In the genomic region with DNA sequence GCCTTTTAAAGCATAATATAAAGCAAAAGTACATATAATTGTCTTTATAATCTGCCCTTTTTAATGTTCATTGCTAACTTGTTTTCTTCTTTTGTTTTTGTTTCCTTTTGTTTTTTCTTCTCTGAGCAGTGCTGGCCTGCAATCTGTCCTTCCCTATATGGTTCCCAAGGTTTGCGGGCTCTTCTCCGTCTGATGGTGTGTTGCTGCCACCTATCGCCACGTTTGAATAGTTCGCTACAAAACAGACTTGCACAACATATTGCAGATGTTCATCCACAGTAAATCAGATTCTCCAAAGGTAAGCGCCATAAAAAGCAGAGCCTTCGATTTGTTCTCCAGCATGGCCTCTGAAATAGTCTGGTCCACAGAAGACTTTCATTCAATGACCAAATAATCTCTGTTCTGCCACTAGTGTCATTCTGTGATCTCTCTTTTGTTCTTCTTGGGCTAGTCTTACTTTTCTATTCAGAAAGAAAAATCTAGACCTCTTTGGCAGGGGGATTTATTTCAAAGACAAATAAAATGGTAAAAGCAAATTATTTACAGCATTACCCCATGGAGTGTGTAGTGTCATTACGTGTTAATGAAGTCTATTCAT, we compare ENCODE assay signal across 8 cellular contexts. TPM values are rescaled to one million over a fixed set of nuclear protein-coding genes. Genes with fewer than 3 reads are reported as not detected.
A peak's percentile ranks its signal among the peaks of the same experiment; 100 is the strongest.
DNase-seq lines count a peak whose midpoint lies in the region; ATAC-seq and TF ChIP-seq lines count a peak whose summit lies in the region.

No MANE protein-coding gene starts in this region.

- H3K27ac ChIP-seq in GM23338 (ENCODE audit: low read depth) (no peak overlapping the region), Karpas-422 (ENCODE audit: low read length) (no peak overlapping the region), OCI-LY1 (ENCODE audit: low read depth, low read length, poor library complexity, severe bottlenecking) (no peak overlapping the region), trophoblast cell (ENCODE audit: low read depth, low read length) (no peak overlapping the region)

- H2BK5ac ChIP-seq in trophoblast cell (ENCODE audit: low read depth, low read length, poor library complexity), result no peak overlapping the region

- no peaks in the 10 kb centered on the region; the same call in 2 of the 3 replicates for H3K9me3 Mint-ChIP-seq in GM23338
- H3K9me3 Mint-ChIP-seq in activated T-helper 17 cell treated with anti-CD3 and anti-CD28 coated beads, Interleukin-2, amount 50 U/mL, for 72 hours, result no peaks in the 10 kb centered on the region

- no peak overlapping the region for H3K4me2 ChIP-seq in GM23338
- no peak overlapping the region for H3K4me2 ChIP-seq in Karpas-422 (ENCODE audit: low read depth, low read length, poor library complexity, severe bottlenecking)
- H3K4me2 ChIP-seq in OCI-LY1 (ENCODE audit: low read length), result no peak overlapping the region
- H3K4me2 ChIP-seq in trophoblast cell (ENCODE audit: low read length), result no peak overlapping the region

- H4K8ac ChIP-seq in trophoblast cell (ENCODE audit: low read depth, low read length), result no peak overlapping the region

- DNase-seq in GM04504 (ENCODE audit: low read depth), result peak; percentile 40
- DNase-seq in GM23338 (ENCODE audit: low spot score), result peak; percentile 86
- DNase-seq in Karpas-422, result peak; percentile 85
- DNase-seq in germinal center (ENCODE audit: low spot score), result peak; percentile 15
- peak; percentile 57 to 77 for DNase-seq in trophoblast cell
- no peak for DNase-seq in NK-92 treated with Interleukin-12 subunit alpha and Interleukin-12 subunit beta, amount 100 ng/mL, for 24 hours (lab: John Stamatoyannopoulos, UW)

- H3K9ac ChIP-seq in Karpas-422 (ENCODE audit: low read length) (no peak overlapping the region), OCI-LY1 (ENCODE audit: low read length) (no peak overlapping the region), trophoblast cell (ENCODE audit: low read length) (no peak overlapping the region)

- H4K12ac ChIP-seq in trophoblast cell (ENCODE audit: low read depth, low read length), result no peak overlapping the region

- H4K20me1 ChIP-seq in GM23338 (replicated peaks; ENCODE audit: insufficient read depth) (no peaks in the 10 kb centered on the region), Karpas-422 (ENCODE audit: insufficient read depth, low read depth, low read length) (no peaks in the 10 kb centered on the region), OCI-LY1 (ENCODE audit: insufficient read depth, low read length) (no peaks in the 10 kb centered on the region)

- H3K4me1 ChIP-seq in GM23338 (ENCODE audit: insufficient read depth) (no peaks in the 10 kb centered on the region), Karpas-422 (ENCODE audit: low read length) (no peaks in the 10 kb centered on the region), OCI-LY1 (ENCODE audit: insufficient read depth, low read length, severe bottlenecking) (no peaks in the 10 kb centered on the region), trophoblast cell (ENCODE audit: control insufficient read depth in 1 of 2, insufficient read depth in 2 of 2, low read length in 2 of 2) (no peaks in the 10 kb centered on the region)

- no peaks in the 10 kb centered on the region for H3K36me3 Mint-ChIP-seq in GM23338 (ENCODE audit: low read depth)
- H3K36me3 Mint-ChIP-seq in activated T-helper 17 cell treated with anti-CD3 and anti-CD28 coated beads, Interleukin-2, amount 50 U/mL, for 72 hours (ENCODE audit: low read depth), result no peaks in the 10 kb centered on the region

- H3K9me2 ChIP-seq in GM23338 (ENCODE audit: insufficient read depth), result no peaks in the 10 kb centered on the region
- no peaks in the 10 kb centered on the region for H3K9me2 ChIP-seq in Karpas-422 (replicated peaks; ENCODE audit: insufficient read depth, low read length)
- no peaks in the 10 kb centered on the region for H3K9me2 ChIP-seq in OCI-LY1 (ENCODE audit: low read depth, low read length)

- WGBS in trophoblast cell (ENCODE audit: extremely low coverage, insufficient coverage, insufficient read length), result no CpG with 5 or more reads among the region's 8 CpGs

- no peak overlapping the region for H3K4me3 Mint-ChIP-seq in GM23338
- no peak overlapping the region for H3K4me3 Mint-ChIP-seq in activated T-helper 17 cell treated with anti-CD3 and anti-CD28 coated beads, Interleukin-2, amount 50 U/mL, for 72 hours

- H3K79me2 ChIP-seq in GM23338 (replicated peaks; ENCODE audit: insufficient read depth), result no peaks in the 10 kb centered on the region
- no peaks in the 10 kb centered on the region for H3K79me2 ChIP-seq in Karpas-422 (ENCODE audit: low read length)
- H3K79me2 ChIP-seq in OCI-LY1 (ENCODE audit: insufficient read depth, low read length), result no peaks in the 10 kb centered on the region
- H3K79me2 ChIP-seq in trophoblast cell (ENCODE audit: control insufficient read depth, insufficient read depth, low read length, poor library complexity), result no peaks in the 10 kb centered on the region

- no peak overlapping the region for H3K18ac ChIP-seq in trophoblast cell (ENCODE audit: low read length)

- H3K27ac Mint-ChIP-seq in GM23338, result no peak overlapping the region
- H3K27ac Mint-ChIP-seq in activated T-helper 17 cell treated with anti-CD3 and anti-CD28 coated beads, Interleukin-2, amount 50 U/mL, for 72 hours, result no peak overlapping the region

- H3K14ac ChIP-seq in trophoblast cell (ENCODE audit: low read length), result no peak overlapping the region

- H3K9me3 ChIP-seq in Karpas-422 (ENCODE audit: low read length), result no peaks in the 10 kb centered on the region
- no peaks in the 10 kb centered on the region for H3K9me3 ChIP-seq in OCI-LY1 (ENCODE audit: low read length)
- H3K9me3 ChIP-seq in trophoblast cell (ENCODE audit: insufficient read depth, low read depth, low read length), result no peaks in the 10 kb centered on the region

- H3K36me3 ChIP-seq in GM23338 (ENCODE audit: insufficient read depth), result no peaks in the 10 kb centered on the region
- no peaks in the 10 kb centered on the region for H3K36me3 ChIP-seq in Karpas-422 (ENCODE audit: insufficient read depth, low read length)
- no peaks in the 10 kb centered on the region for H3K36me3 ChIP-seq in OCI-LY1 (ENCODE audit: insufficient read depth, low read length)
- no peaks in the 10 kb centered on the region for H3K36me3 ChIP-seq in trophoblast cell (ENCODE audit: control insufficient read depth in 1 of 2, insufficient read depth in 2 of 2, low read length in 2 of 2)

- H3K4me3 ChIP-seq in GM23338 (no peak overlapping the region), Karpas-422 (ENCODE audit: low read length) (no peak overlapping the region), OCI-LY1 (ENCODE audit: low read depth, low read length, poor library complexity, severe bottlenecking) (no peak overlapping the region), trophoblast cell (ENCODE audit: low read depth, low read length) (no peak overlapping the region)

- H4K91ac ChIP-seq in trophoblast cell (ENCODE audit: low read depth, low read length), result no peak overlapping the region

- no peak overlapping the region for H2AK5ac ChIP-seq in trophoblast cell (ENCODE audit: low read length)

- no peaks in the 10 kb centered on the region for H3K27me3 Mint-ChIP-seq in GM23338 (ENCODE audit: insufficient read depth, low read depth, poor library complexity)
- peaks cover 9% of the 10 kb centered on the region for H3K27me3 Mint-ChIP-seq in activated T-helper 17 cell treated with anti-CD3 and anti-CD28 coated beads, Interleukin-2, amount 50 U/mL, for 72 hours

- TF ChIP-seq CTCF in GM23338 (conservative IDR thresholded peaks at IDR 0.05; ENCODE audit: low read depth in 2 of 2) (peak; percentile 87 to 96), OCI-LY1 (IDR thresholded peaks at IDR 0.05; ENCODE audit: low read length) (peak; percentile 74)

- peaks cover 3% of the 10 kb centered on the region; the same call in 2 of the 3 replicates for H3K4me1 Mint-ChIP-seq in GM23338
- no peaks in the 10 kb centered on the region for H3K4me1 Mint-ChIP-seq in activated T-helper 17 cell treated with anti-CD3 and anti-CD28 coated beads, Interleukin-2, amount 50 U/mL, for 72 hours

- no peaks in the 10 kb centered on the region for H3K79me1 ChIP-seq in trophoblast cell (ENCODE audit: low read length)

- H3F3A ChIP-seq in GM23338 (replicated peaks; ENCODE audit: low read depth) (no peaks in the 10 kb centered on the region), OCI-LY1 (ENCODE audit: insufficient read depth, low read length) (no peaks in the 10 kb centered on the region)

- no peak overlapping the region for H3K4ac ChIP-seq in trophoblast cell (ENCODE audit: low read depth, low read length)

- H3K23ac ChIP-seq in trophoblast cell (ENCODE audit: low read length), result no peak overlapping the region

- ATAC-seq in GM23338, result peak; percentile 98
- peak; percentile 65 for ATAC-seq in activated T-helper 17 cell treated with anti-CD3 and anti-CD28 coated beads, Interleukin-2, amount 50 U/mL, for 72 hours (replicated peaks)

- no peak overlapping the region for H2BK120ac ChIP-seq in trophoblast cell (ENCODE audit: insufficient read depth, low read length, poor library complexity)

- H2AFZ ChIP-seq in GM23338 (no peak overlapping the region), Karpas-422 (ENCODE audit: low read length) (no peak overlapping the region), OCI-LY1 (ENCODE audit: low read length) (no peak overlapping the region), trophoblast cell (ENCODE audit: insufficient read depth, low read length, poor library complexity) (no peak overlapping the region)

- H2BK12ac ChIP-seq in trophoblast cell (ENCODE audit: low read length), result no peak overlapping the region

- H3K27me3 ChIP-seq in GM23338 (ENCODE audit: insufficient read depth) (no peaks in the 10 kb centered on the region), Karpas-422 (ENCODE audit: low read length) (no peaks in the 10 kb centered on the region), OCI-LY1 (ENCODE audit: insufficient read depth, low read length) (no peaks in the 10 kb centered on the region), trophoblast cell (ENCODE audit: insufficient read depth, low read length) (no peaks in the 10 kb centered on the region)

TF ChIP-seq in GM23338, 12 proteins besides CTCF, POLR2A, EP300 and RAD21:
- TF ChIP-seq CREB1 (CRISPR knock-in tag; IDR thresholded peaks at IDR 0.05; ENCODE audit: low read depth) (no peak), ZNF331 (CRISPR knock-in tag; IDR thresholded peaks at IDR 0.05; ENCODE audit: low read depth) (no peak), NANOG (IDR thresholded peaks at IDR 0.05; ENCODE audit: borderline replicate concordance) (no peak)

RNA-seq across cellular contexts. Expression of a gene that starts 33.5 kb away (rescaled TPM):
- total RNA-seq in GM23338 (2014; rRNA removed; shearing (Covaris generic)), result 0.03 TPM in 1 of 2 replicates, not detected in the other
- polyA plus RNA-seq in GM23338 (2016; fragmentation: Nextera tagmentation; extraction: Ambion mirVana), result not detected in 2 replicates
- total RNA-seq in Karpas-422 (2014; rRNA removed; shearing (Covaris generic); ENCODE audit: low replicate concordance), result 0.18 TPM in 1 of 2 replicates, not detected in the other
- under 1 TPM in 1 of 2 donors, not detected in 1; 0.29 TPM for total RNA-seq in activated T-helper 17 cell treated with anti-CD3 and anti-CD28 coated beads, Interleukin-2, amount 50 U/mL, for 72 hours
- polyA plus RNA-seq in trophoblast cell (2013), result 0.03 TPM in 1 of 2 replicates, not detected in the other
